8 cellular contexts compared by ENCODE assay signal in genomic region chr2:108583903-108584520, GRCh38. TPM values are rescaled to one million over a fixed set of nuclear protein-coding genes. Genes with fewer than 3 reads are reported as not detected.
A peak's percentile ranks its signal among the peaks of the same experiment; 100 is the strongest.
DNase-seq lines count a peak whose midpoint lies in the region; ATAC-seq and TF ChIP-seq lines count a peak whose summit lies in the region.

No MANE protein-coding gene starts in this region.

- intact Hi-C loops in left cardiac atrium (cut with DNase I) (loop anchor here in 1 of 2 donors (5.0 to 10.0 kb wide), 2 partner anchors 49 to 232 kb away; partner anchors contain the start of gene LIMS1), posterior vena cava (cut with DNase I) (loop anchor here in 1 of 2 donors (10.0 kb wide), 1 partner anchor 49 kb away; the partner anchor contains the start of gene LIMS1)

- no peaks in the 10 kb centered on the region for H3K9me3 ChIP-seq in HAP-1
- H3K9me3 ChIP-seq in MG63: no peaks in the 10 kb centered on the region

- H3K4me3 ChIP-seq in GM12864 (ENCODE audit: low read depth, low read length): no peak overlapping the region
- no peak overlapping the region for H3K4me3 ChIP-seq in HAP-1
- no peak overlapping the region for H3K4me3 ChIP-seq in MG63

- H3K36me3 ChIP-seq in HAP-1 (replicated peaks) (no peaks in the 10 kb centered on the region), MG63 (no peaks in the 10 kb centered on the region)

- peak; percentile 80 for TF ChIP-seq CTCF in GM12864 (IDR thresholded peaks at IDR 0.05; ENCODE audit: low read depth, low read length, missing control alignments)

- DNase-seq in GM12864 (ENCODE audit: low read depth): no peak
- DNase-seq in HAP-1 (ENCODE audit: low spot score in 2 of 2): peak; percentile 59 to 69
- DNase-seq in MG63: peak; percentile 45
- peak; percentile 84 for DNase-seq in SK-MEL-5 (ENCODE audit: low read depth, low spot score)
- peak; percentile 6 for DNase-seq in activated naive CD8-positive, alpha-beta T cell treated with anti-CD3 and anti-CD28 coated beads, Interleukin-2, amount 50 U/mL, for 16 hours (ENCODE audit: low read depth, low spot score)
- DNase-seq in left cardiac atrium: peak; percentile 58
- peak; percentile 75 for DNase-seq in putamen (ENCODE audit: low spot score)
- DNase-seq in posterior vena cava (ENCODE audit: low spot score): no peak

- ATAC-seq in left cardiac atrium: peak; percentile 72 to 73

- in situ Hi-C loops in HAP-1 (cut with MboI; ENCODE audit: low sequenced_read_pairs) (loop anchor here (25.0 kb wide), 1 partner anchor 647 kb away; no protein-coding TSS in a partner anchor), SK-MEL-5 (cut with HindIII; ENCODE audit: low pct_unique_long_range_greater_than_20kb, low sequenced_read_pairs) (no loop called here)

- H3K27me3 ChIP-seq in HAP-1 (ENCODE audit: low read depth) (no peaks in the 10 kb centered on the region), MG63 (no peaks in the 10 kb centered on the region)

- no peaks in the 10 kb centered on the region for H3K4me1 ChIP-seq in HAP-1

RNA-seq across cellular contexts. Expression of gene LIMS1, which starts 49.7 kb away (rescaled TPM):
- total RNA-seq in MG63 (2014; rRNA removed; shearing (Covaris generic); ENCODE audit: low replicate concordance): 42.1 and 49.2 TPM in 2 replicates
- 38.0 and 42.8 TPM in 2 replicates for total RNA-seq in SK-MEL-5 (2014; rRNA removed; shearing (Covaris generic))
- 37.3 and 53.7 TPM in 2 replicates for polyA plus RNA-seq in SK-MEL-5 (2015; cell fraction: cytosol; rRNA removed)
- polyA plus RNA-seq in SK-MEL-5 (2015; cell fraction: nucleus; rRNA removed): 13.3 and 16.5 TPM in 2 replicates
- total RNA-seq in left cardiac atrium: 10 to 100 TPM; 59.8 to 65.2 TPM
- total RNA-seq in posterior vena cava: 10 to 100 TPM; 58.6 to 68.9 TPM

Comparison
In these comparisons a context has a peak if more than half of its experiments do, and no peak if none do; other contexts are left out.
1. DNase-seq: peak in HAP-1 (2 of 2), MG63 (single experiment), SK-MEL-5 (single experiment), activated naive CD8-positive, alpha-beta T cell treated with anti-CD3 and anti-CD28 coated beads, Interleukin-2, amount 50 U/mL, for 16 hours (single experiment), left cardiac atrium (single experiment) and putamen (single experiment); none in GM12864 (single experiment) and posterior vena cava (single experiment).